In genomic region chr10:27805215-27805614, GRCh38 we compare ENCODE assay signal across 1 cellular context.
TF ChIP-seq lines count a peak whose summit lies in the region.

No MANE protein-coding gene starts in this region.

TF ChIP-seq in GM23338, 12 proteins besides CTCF, POLR2A, EP300 and RAD21 (continued from another document):
- TF ChIP-seq ZNF462 (CRISPR knock-in tag; IDR thresholded peaks at IDR 0.05) (no peak), REST (IDR thresholded peaks at IDR 0.05; ENCODE audit: unreplicated experiment) (no peak)
